In the genomic region with DNA sequence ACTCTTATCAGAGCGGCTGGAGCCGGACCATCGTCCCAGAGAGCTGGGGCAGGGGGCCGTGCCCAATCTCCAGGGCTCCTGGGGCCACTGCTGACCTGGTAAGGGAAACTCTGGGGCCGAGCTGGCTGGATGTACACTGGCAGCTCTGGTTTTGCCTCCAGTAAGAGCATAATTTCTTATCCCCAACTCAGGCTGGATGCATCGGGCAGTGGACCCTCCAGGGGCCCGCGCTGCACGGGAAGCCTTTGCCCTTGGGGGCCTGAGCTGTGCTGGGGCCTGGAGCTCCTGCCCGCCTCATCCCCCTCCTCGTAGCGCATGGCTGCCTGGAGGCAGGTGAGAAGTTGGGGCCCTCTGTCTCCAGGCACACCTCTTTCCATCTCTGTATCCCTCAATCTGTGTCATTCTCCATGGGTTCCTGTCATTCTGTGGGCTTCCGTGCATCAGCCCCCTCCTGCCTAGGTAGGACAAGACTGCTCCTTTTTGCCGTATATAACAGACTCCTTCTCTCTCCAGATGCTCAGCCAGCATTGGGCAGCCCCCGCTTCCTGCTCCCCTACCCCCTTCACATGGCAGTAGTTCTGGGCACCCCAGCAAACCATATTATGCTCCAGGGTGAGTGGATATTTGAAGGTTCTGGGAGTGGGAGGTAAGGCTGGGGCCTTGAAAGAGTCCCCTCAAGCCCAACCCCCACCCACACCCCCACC, we compare ENCODE assay signal across 8 cellular contexts. TPM values are rescaled to one million over a fixed set of nuclear protein-coding genes. Genes with fewer than 3 reads are reported as not detected.
DNase-seq lines count a peak whose midpoint lies in the region; ATAC-seq and TF ChIP-seq lines count a peak whose summit lies in the region.

No MANE protein-coding gene starts in this region.

- peak overlapping the region; percentile 97 for H3K27ac ChIP-seq in upper lobe of right lung

- TF ChIP-seq CTCF in brain (conservative IDR thresholded peaks at IDR 0.05) (no peak), upper lobe of right lung (IDR thresholded peaks at IDR 0.05) (no peak)

- H3K9me3 ChIP-seq in upper lobe of right lung = no peaks in the 10 kb centered on the region

- peaks cover 18% of the 10 kb centered on the region for H3K36me3 Mint-ChIP-seq in activated naive CD4-positive, alpha-beta T cell treated with anti-CD3 and anti-CD28 coated beads, Interleukin-2, amount 50 U/mL, for 24 hours
- H3K36me3 Mint-ChIP-seq in brain (peaks cover 22% of the 10 kb centered on the region), memory B cell (peaks cover 11% of the 10 kb centered on the region)

- no peaks in the 10 kb centered on the region for H3K27me3 Mint-ChIP-seq in activated naive CD4-positive, alpha-beta T cell treated with anti-CD3 and anti-CD28 coated beads, Interleukin-2, amount 50 U/mL, for 24 hours
- peaks cover 3% of the 10 kb centered on the region for H3K27me3 Mint-ChIP-seq in brain
- H3K27me3 Mint-ChIP-seq in memory B cell = no peaks in the 10 kb centered on the region

- no peaks in the 10 kb centered on the region for H3K27me3 ChIP-seq in upper lobe of right lung

- intact Hi-C loops in upper lobe of right lung (cut with DNase I) = no loop called here

- H3K4me1 ChIP-seq in upper lobe of right lung = peaks cover 20% of the 10 kb centered on the region

- H3K4me3 Mint-ChIP-seq in activated naive CD4-positive, alpha-beta T cell treated with anti-CD3 and anti-CD28 coated beads, Interleukin-2, amount 50 U/mL, for 24 hours = peak overlapping the region; percentile 98
- peak overlapping the region; percentile 90 to 99 (median 98) for H3K4me3 Mint-ChIP-seq in brain
- H3K4me3 Mint-ChIP-seq in memory B cell = peak overlapping the region; percentile 97

- H3K4me1 Mint-ChIP-seq in activated naive CD4-positive, alpha-beta T cell treated with anti-CD3 and anti-CD28 coated beads, Interleukin-2, amount 50 U/mL, for 24 hours = peaks cover 21% of the 10 kb centered on the region
- H3K4me1 Mint-ChIP-seq in brain = peaks cover 32% of the 10 kb centered on the region
- H3K4me1 Mint-ChIP-seq in memory B cell = peaks cover 28% of the 10 kb centered on the region

- no peaks in the 10 kb centered on the region for H3K9me3 Mint-ChIP-seq in activated naive CD4-positive, alpha-beta T cell treated with anti-CD3 and anti-CD28 coated beads, Interleukin-2, amount 50 U/mL, for 24 hours
- H3K9me3 Mint-ChIP-seq in brain = peaks cover 0 to 4% (median 0%) of the 10 kb centered on the region in 5 experiments
- H3K9me3 Mint-ChIP-seq in memory B cell = no peaks in the 10 kb centered on the region

- H3K4me3 ChIP-seq in upper lobe of right lung = peak overlapping the region; percentile 90

- H3K36me3 ChIP-seq in upper lobe of right lung = peaks cover 51% of the 10 kb centered on the region

- DNase-seq in activated naive CD4-positive, alpha-beta T cell treated with anti-CD3 and anti-CD28 coated beads, Interleukin-2, amount 50 U/mL, for 16 hours = no peak
- DNase-seq in memory B cell (ENCODE audit: low spot score in 2 of 2) (peak in 1 of 2 donors; percentile 38), upper lobe of right lung (peak; percentile 66)

- ATAC-seq in memory B cell (ENCODE audit: low read depth) (no peak), upper lobe of right lung (no peak), GM21825 (IDR thresholded peaks at IDR 0.05; ENCODE audit: unreplicated experiment) (no peak), GM19328 (IDR thresholded peaks at IDR 0.05; ENCODE audit: unreplicated experiment) (no peak), HG02938 (IDR thresholded peaks at IDR 0.05; ENCODE audit: unreplicated experiment) (no peak)

- H3K27ac Mint-ChIP-seq in activated naive CD4-positive, alpha-beta T cell treated with anti-CD3 and anti-CD28 coated beads, Interleukin-2, amount 50 U/mL, for 24 hours = peak overlapping the region; percentile 99
- H3K27ac Mint-ChIP-seq in brain (peak overlapping the region in 3 of 5 experiments; percentile 48 to 99 (median 98)), memory B cell (peak overlapping the region; percentile 99)

RNA-seq across cellular contexts. Expression of a gene that starts 9.4 kb away (rescaled TPM):
- 9.8 TPM for polyA plus RNA-seq in brain (ENCODE audit: insufficient read depth, low read depth, low replicate concordance)
- total RNA-seq in upper lobe of right lung = 10.7 TPM

RNA-seq across cellular contexts. Expression of a gene that starts 11.5 kb away (rescaled TPM):
- polyA plus RNA-seq in brain (ENCODE audit: insufficient read depth, low read depth, low replicate concordance) = 31.8 TPM
- total RNA-seq in upper lobe of right lung = 48.3 TPM

RNA-seq across cellular contexts. Expression of a gene that starts 11.8 kb away (rescaled TPM):
- 262 TPM for polyA plus RNA-seq in brain (ENCODE audit: insufficient read depth, low read depth, low replicate concordance)
- 58.7 TPM for total RNA-seq in upper lobe of right lung

RNA-seq across cellular contexts. Expression of a gene that starts 12.3 kb away (rescaled TPM):
- polyA plus RNA-seq in brain (ENCODE audit: insufficient read depth, low read depth, low replicate concordance) = 11.5 TPM
- total RNA-seq in upper lobe of right lung = 7.2 TPM

RNA-seq across cellular contexts. Expression of a gene that starts 43.1 kb away (rescaled TPM):
- 76.2 TPM for polyA plus RNA-seq in brain (ENCODE audit: insufficient read depth, low read depth, low replicate concordance)
- total RNA-seq in upper lobe of right lung = 93.0 TPM
